In genomic region chr10:61765176-61766087, GRCh38 we compare ENCODE assay signal across 1 cellular context.
TF ChIP-seq lines count a peak whose summit lies in the region.

No MANE protein-coding gene starts in this region.

TF ChIP-seq in K562, 482 proteins besides CTCF, POLR2A, EP300 and RAD21 (continued from another document and continues in another):
- TF ChIP-seq ATF2 (CRISPR knock-in tag; IDR thresholded peaks at IDR 0.05) (no peak), DMBX1 (CRISPR knock-in tag; IDR thresholded peaks at IDR 0.05; ENCODE audit: borderline replicate concordance) (peak; percentile 98), EHMT2 (IDR thresholded peaks at IDR 0.05) (peak; percentile 51; the same call in 1 of the 2 replicates), NR4A1 (CRISPR knock-in tag; IDR thresholded peaks at IDR 0.05) (peak; percentile 73; the same call in 1 of the 2 replicates), NR4A1 (tag; IDR thresholded peaks at IDR 0.05) (peak; percentile 99), NFXL1 (CRISPR knock-in tag; IDR thresholded peaks at IDR 0.05) (peak; percentile 87; the same call in 1 of the 2 replicates), MAFK (IDR thresholded peaks at IDR 0.05; ENCODE audit: low read length) (peak; percentile 63), MBD1 (CRISPR knock-in tag; IDR thresholded peaks at IDR 0.05) (no peak), ZNF583 (CRISPR knock-in tag; IDR thresholded peaks at IDR 0.05) (peak; percentile 95; the same call in 1 of the 2 replicates), BRF1 (IDR thresholded peaks at IDR 0.05; ENCODE audit: borderline replicate concordance, extremely low read depth, insufficient read length) (no peak), JUND (IDR thresholded peaks at IDR 0.05; ENCODE audit: borderline replicate concordance, low read depth, low read length) (peak; percentile 92), JUND (tag; IDR thresholded peaks at IDR 0.05; ENCODE audit: borderline replicate concordance, low read depth, low read length) (peak; percentile 90; the same call in 2 of the 3 replicates), ZNF316 (IDR thresholded peaks at IDR 0.05) (peak; percentile 45; the same call in 1 of the 2 replicates), NR2C1 (IDR thresholded peaks at IDR 0.05) (peak; percentile 78), NR2C1 (tag; IDR thresholded peaks at IDR 0.05) (peak; percentile 86), TRIM28 (IDR thresholded peaks at IDR 0.05) (peak; percentile 94), ZNF354B (CRISPR knock-in tag; IDR thresholded peaks at IDR 0.05) (peak; percentile 86), SMARCA4 (IDR thresholded peaks at IDR 0.05) (peak; percentile 100), CHCHD3 (CRISPR knock-in tag; IDR thresholded peaks at IDR 0.05) (peak; percentile 54; the same call in 1 of the 2 replicates), MAZ (CRISPR knock-in tag; conservative IDR thresholded peaks at IDR 0.05 in 1 of 2, IDR thresholded peaks at IDR 0.05 in 1 of 2) (peak; percentile 66 to 94), HEY1 (CRISPR knock-in tag; IDR thresholded peaks at IDR 0.05; ENCODE audit: borderline replicate concordance) (peak; percentile 97), GATA2 (CRISPR knock-in tag; IDR thresholded peaks at IDR 0.05) (peak; percentile 100), MLLT1 (IDR thresholded peaks at IDR 0.05) (peak; percentile 72 to 99; a peak in 2 of 4 replicates), NCOA1 (IDR thresholded peaks at IDR 0.05; ENCODE audit: low read depth) (peak; percentile 99), BCLAF1 (IDR thresholded peaks at IDR 0.05; ENCODE audit: borderline replicate concordance in 1 of 2, control insufficient read depth in 1 of 2, low read depth in 2 of 2, low read length in 1 of 2) (peak in 1 of 2 experiments; percentile 77; a peak in 1 of 4 replicates), ZNF449 (CRISPR knock-in tag; IDR thresholded peaks at IDR 0.05) (peak; percentile 95), SRF (CRISPR knock-in tag; IDR thresholded peaks at IDR 0.05) (peak in 1 of 2 experiments; percentile 59; a peak in 1 of 4 replicates), ZNF830 (CRISPR knock-in tag; IDR thresholded peaks at IDR 0.05) (no peak), ZC3H4 (CRISPR knock-in tag; IDR thresholded peaks at IDR 0.05; ENCODE audit: borderline replicate concordance) (no peak), SPI1 (IDR thresholded peaks at IDR 0.05; ENCODE audit: borderline replicate concordance, low read depth, low read length) (peak; percentile 91), CREB3 (tag; conservative IDR thresholded peaks at IDR 0.05; ENCODE audit: low read depth) (peak; percentile 95), GATAD2B (IDR thresholded peaks at IDR 0.05; ENCODE audit: borderline replicate concordance) (peak; percentile 99), FOXJ2 (tag; IDR thresholded peaks at IDR 0.05) (peak; percentile 92), TEAD4 (IDR thresholded peaks at IDR 0.05; ENCODE audit: low read length) (peak; percentile 100), TEAD4 (CRISPR knock-in tag; IDR thresholded peaks at IDR 0.05; ENCODE audit: borderline replicate concordance) (no peak), ZNF263 (CRISPR knock-in tag; IDR thresholded peaks at IDR 0.05; ENCODE audit: borderline replicate concordance) (no peak; the same call in 1 of the 2 replicates), NONO (IDR thresholded peaks at IDR 0.05; ENCODE audit: low read depth in 2 of 2, low read length in 1 of 2) (peak in 1 of 2 experiments; percentile 97; a peak in 2 of 4 replicates), CC2D1A (IDR thresholded peaks at IDR 0.05) (peak; percentile 100), E4F1 (CRISPR knock-in tag; IDR thresholded peaks at IDR 0.05; ENCODE audit: borderline replicate concordance) (no peak), CBX3 (IDR thresholded peaks at IDR 0.05; ENCODE audit: borderline replicate concordance in 1 of 2, low read length in 2 of 2) (peak in 1 of 2 experiments; percentile 98; a peak in 1 of 3 replicates), GTF2F1 (IDR thresholded peaks at IDR 0.05; ENCODE audit: low read depth, low read length) (no peak), ADNP (tag; IDR thresholded peaks at IDR 0.05) (peak; percentile 86), KHSRP (IDR thresholded peaks at IDR 0.05) (peak; percentile 99), BCL6 (CRISPR knock-in tag; IDR thresholded peaks at IDR 0.05) (peak; percentile 90; the same call in 1 of the 2 replicates), MTA1 (IDR thresholded peaks at IDR 0.05; ENCODE audit: borderline replicate concordance) (peak; percentile 96), ZNF124 (CRISPR knock-in tag; IDR thresholded peaks at IDR 0.05) (no peak), SRSF9 (IDR thresholded peaks at IDR 0.05; ENCODE audit: borderline replicate concordance, low read depth, low read length) (no peak), FIP1L1 (IDR thresholded peaks at IDR 0.05; ENCODE audit: low read depth, low read length, poor library complexity, severe bottlenecking) (no peak), CTCFL (IDR thresholded peaks at IDR 0.05; ENCODE audit: borderline replicate concordance, insufficient read depth, low read depth, low read length, poor library complexity, severe bottlenecking) (no peak), ELF1 (tag; IDR thresholded peaks at IDR 0.05) (peak; percentile 97), ZNF41 (CRISPR knock-in tag; conservative IDR thresholded peaks at IDR 0.05) (peak; percentile 89), ZNF384 (IDR thresholded peaks at IDR 0.05; ENCODE audit: low read depth, low read length) (peak; percentile 88), BRD9 (IDR thresholded peaks at IDR 0.05; ENCODE audit: low read depth, partially characterized antibody) (peak; percentile 97), DNMT1 (IDR thresholded peaks at IDR 0.05) (no peak), NCOA2 (IDR thresholded peaks at IDR 0.05; ENCODE audit: partially characterized antibody in 2 of 2) (peak; percentile 95 to 98), ZSCAN29 (IDR thresholded peaks at IDR 0.05) (peak; percentile 75; the same call in 1 of the 2 replicates)
